ENCODE assay signal across 20 cellular contexts in genomic region chr10:13729959-13730358, GRCh38.
"Had no signal": no experiment of that assay in that cellular context is flagged by ENCODE, and none has a peak within 500 bp of the region (broad histone marks: within the 10 kb centered on the region; RNA-seq: fewer than 3 reads in every experiment).

No MANE protein-coding gene starts in this region.

- DNase-seq: activated CD8-positive, alpha-beta memory T cell treated with anti-CD3 and anti-CD28 coated beads for 24 hours; activated CD8-positive, alpha-beta memory T cell treated with anti-CD3 and anti-CD28 coated beads, Interleukin-2, amount 50 U/mL, for 4 hours; activated T-cell treated with anti-CD3 and anti-CD28 coated beads, Interleukin-2, amount 50 U/mL, for 24 hours; adrenal gland; colonic mucosa; erythroblast; foreskin fibroblast; immature natural killer cell; left ventricle myocardium inferior; mammary epithelial cell; stimulated activated CD4-positive, alpha-beta T cell treated with anti-CD3 and anti-CD28 coated beads, Interleukin-4, amount 100 ng/mL, for 4 hours; substantia nigra; T-cell had no signal

- H3K27ac Mint-ChIP-seq: activated naive CD8-positive, alpha-beta T cell; activated T-cell treated with anti-CD3 and anti-CD28 coated beads, Interleukin-2, amount 50 U/mL, for 24 hours; activated T-helper 17 cell treated with anti-CD3 and anti-CD28 coated beads, Interleukin-2, amount 50 U/mL, for 72 hours; natural killer cell treated with Interleukin-12 subunit alpha and Interleukin-12 subunit beta and Interleukin-15 and Interleukin-18, amount 100 ng/mL, for 72 hours; stimulated activated naive CD8-positive, alpha-beta T cell treated with anti-CD3 and anti-CD28 coated beads, Interleukin-15, Interleukin-2, amounts not matched to agents 100 ng/mL and 50 ng/mL, for 24 hours; T-cell had no signal

- H3K9me3 ChIP-seq: adrenal gland, colonic mucosa, left ventricle myocardium inferior, prostate gland, tibial artery, vagina had no signal

- H3K4me3 ChIP-seq: adrenal gland, colonic mucosa, left ventricle myocardium inferior, prostate gland, tibial artery, vagina had no signal

- H3K9me3 Mint-ChIP-seq: activated T-cell treated with anti-CD3 and anti-CD28 coated beads, Interleukin-2, amount 50 U/mL, for 24 hours; activated T-helper 17 cell treated with anti-CD3 and anti-CD28 coated beads, Interleukin-2, amount 50 U/mL, for 72 hours; natural killer cell treated with Interleukin-12 subunit alpha and Interleukin-12 subunit beta and Interleukin-15 and Interleukin-18, amount 100 ng/mL, for 72 hours; stimulated activated naive CD8-positive, alpha-beta T cell treated with anti-CD3 and anti-CD28 coated beads, Interleukin-15, Interleukin-2, amounts not matched to agents 100 ng/mL and 50 ng/mL, for 24 hours; T-cell had no signal

- H3K4me1 Mint-ChIP-seq: activated T-helper 17 cell treated with anti-CD3 and anti-CD28 coated beads, Interleukin-2, amount 50 U/mL, for 72 hours; immature natural killer cell had no signal

- ATAC-seq: activated T-helper 17 cell treated with anti-CD3 and anti-CD28 coated beads, Interleukin-2, amount 50 U/mL, for 72 hours; natural killer cell treated with Interleukin-12 subunit alpha and Interleukin-12 subunit beta and Interleukin-15 and Interleukin-18, amount 100 ng/mL, for 72 hours; T-cell had no signal

- H3K36me3 Mint-ChIP-seq: activated naive CD8-positive, alpha-beta T cell; immature natural killer cell; natural killer cell treated with Interleukin-12 subunit alpha and Interleukin-12 subunit beta and Interleukin-15 and Interleukin-18, amount 100 ng/mL, for 72 hours; T-cell had no signal

- H3K36me3 ChIP-seq: adrenal gland, colonic mucosa, prostate gland, vagina had no signal

- H3K27me3 ChIP-seq: adrenal gland, colonic mucosa, tibial artery, vagina had no signal

- H3K27ac ChIP-seq: adrenal gland, colonic mucosa, left ventricle myocardium inferior, prostate gland, tibial artery, vagina had no signal

- H3K4me1 ChIP-seq: adrenal gland, colonic mucosa, prostate gland had no signal

- H3K4me3 Mint-ChIP-seq: activated naive CD8-positive, alpha-beta T cell; activated T-cell treated with anti-CD3 and anti-CD28 coated beads, Interleukin-2, amount 50 U/mL, for 24 hours; activated T-helper 17 cell treated with anti-CD3 and anti-CD28 coated beads, Interleukin-2, amount 50 U/mL, for 72 hours; immature natural killer cell; natural killer cell treated with Interleukin-12 subunit alpha and Interleukin-12 subunit beta and Interleukin-15 and Interleukin-18, amount 100 ng/mL, for 72 hours; stimulated activated naive CD8-positive, alpha-beta T cell treated with anti-CD3 and anti-CD28 coated beads, Interleukin-15, Interleukin-2, amounts not matched to agents 100 ng/mL and 50 ng/mL, for 24 hours; T-cell had no signal

- H3K27me3 Mint-ChIP-seq: activated T-cell treated with anti-CD3 and anti-CD28 coated beads, Interleukin-2, amount 50 U/mL, for 24 hours; activated T-helper 17 cell treated with anti-CD3 and anti-CD28 coated beads, Interleukin-2, amount 50 U/mL, for 72 hours; stimulated activated naive CD8-positive, alpha-beta T cell treated with anti-CD3 and anti-CD28 coated beads, Interleukin-15, Interleukin-2, amounts not matched to agents 100 ng/mL and 50 ng/mL, for 24 hours had no signal
